ENCODE assay signal across 1 cellular context in genomic region chr4:103387508-103388011, GRCh38.
DNase-seq lines count a peak whose midpoint lies in the region; ATAC-seq, FAIRE-seq and TF ChIP-seq lines count a peak whose summit lies in the region.
"Not testable (repeated sequence)": the region's sequence is repeated elsewhere in the genome, so short reads cannot be mapped to it uniquely, and the experiment has no call there.

No MANE protein-coding gene starts in this region.

- CTCF ChIA-PET in HepG2 (lab: Yijun Ruan, JAX; ENCODE audit: low intra/inter-chr PET ratio, low total read pairs): not testable (repeated sequence)

- BruUV-seq in HepG2 (replicated peaks; lab: Mats Ljungman, UMichigan): not testable (repeated sequence)

- TF ChIP-seq POLR2A in HepG2 (IDR thresholded peaks at IDR 0.05; ENCODE audit: insufficient read depth in 1 of 2, low read depth in 2 of 2, low read length in 2 of 2): not testable (repeated sequence)

- not testable (repeated sequence) for TF ChIP-seq CTCF in HepG2 (CRISPR knock-in tag; IDR thresholded peaks at IDR 0.05)

- not testable (repeated sequence) for H4K20me1 ChIP-seq in HepG2 (ENCODE audit: insufficient read depth, low read length)

- in situ Hi-C loops in HepG2 (cut with HindIII; ENCODE audit: extremely low pct_ligation_motif_present, low pct_unique_long_range_greater_than_20kb): not testable (repeated sequence)

- not testable (repeated sequence) for H3K4me2 ChIP-seq in HepG2 (ENCODE audit: low read depth, low read length)

- not testable (repeated sequence) for H3K9me3 ChIP-seq in HepG2 (ENCODE audit: low read length)

- H3K27me3 ChIP-seq in HepG2 (ENCODE audit: control insufficient read depth in 1 of 2, insufficient read depth in 2 of 2, low read length in 2 of 2): not testable (repeated sequence)

- not testable (repeated sequence) for H2AFZ ChIP-seq in HepG2 (ENCODE audit: low read length)

- TF ChIP-seq RAD21 in HepG2 (CRISPR knock-in tag; IDR thresholded peaks at IDR 0.05): not testable (repeated sequence)

- not testable (repeated sequence) for ATAC-seq in HepG2

- not testable (repeated sequence) for H3K4me3 ChIP-seq in HepG2 (replicated peaks in 1 of 3; ENCODE audit: insufficient read depth in 1 of 3, low read depth in 2 of 3, low read length in 3 of 3)

- peak; percentile 3 for DNase-seq in HepG2 (ENCODE audit: low spot score)

- H3K36me3 ChIP-seq in HepG2 (replicated peaks in 1 of 2; ENCODE audit: control insufficient read depth in 1 of 2, insufficient read depth in 2 of 2, low read length in 2 of 2): not testable (repeated sequence)

- not testable (repeated sequence) for H3K79me2 ChIP-seq in HepG2 (ENCODE audit: insufficient read depth, low read length)

- WGBS in HepG2 (ENCODE audit: low lambda C conversion rate): 11% methylated on average over 1 of the region's 1 CpG

- not testable (repeated sequence) for H3K9ac ChIP-seq in HepG2 (ENCODE audit: insufficient read depth, low read depth, low read length)

- TF ChIP-seq EP300 in HepG2 (IDR thresholded peaks at IDR 0.05; ENCODE audit: low read depth in 2 of 2, low read length in 2 of 2); HepG2 (CRISPR knock-in tag; IDR thresholded peaks at IDR 0.05; ENCODE audit: borderline replicate concordance): not testable (repeated sequence)

- H3K27ac ChIP-seq in HepG2 (ENCODE audit: extremely low read length, insufficient read depth, low read length): not testable (repeated sequence)

- POLR2A ChIA-PET in HepG2 (lab: Yijun Ruan, JAX): not testable (repeated sequence)

- FAIRE-seq in HepG2 (lab: Jason Lieb, UNC): not testable (repeated sequence)

- H3K4me1 ChIP-seq in HepG2 (ENCODE audit: insufficient read depth, low read length): not testable (repeated sequence)

- intact Hi-C loops in HepG2 (cut with micrococcal nuclease; ENCODE audit: unreplicated experiment): not testable (repeated sequence)

TF ChIP-seq in HepG2, 621 proteins besides CTCF, POLR2A, EP300 and RAD21 (continues in another document):
- TF ChIP-seq NCOA2 (CRISPR knock-in tag; IDR thresholded peaks at IDR 0.05): peak; percentile 52
- 0 out of 2 replicates have a peak, but pooled peaks have one; percentile 11 for TF ChIP-seq HNF4A (CRISPR knock-in tag; IDR thresholded peaks at IDR 0.05)
- TF ChIP-seq ARID5B (CRISPR knock-in tag; IDR thresholded peaks at IDR 0.05): peak; percentile 84
- peak; percentile 17; the same call in 1 of the 2 replicates for TF ChIP-seq AHDC1 (CRISPR knock-in tag; IDR thresholded peaks at IDR 0.05; ENCODE audit: borderline replicate concordance)
- TF ChIP-seq SOX6, SOX13 (IDR thresholded peaks at IDR 0.05): not testable (repeated sequence)
- TF ChIP-seq SOX6 (CRISPR knock-in tag; IDR thresholded peaks at IDR 0.05): peak; percentile 73; the same call in 1 of the 2 replicates
- peak; percentile 37; the same call in 1 of the 2 replicates for TF ChIP-seq ZNF503 (CRISPR knock-in tag; IDR thresholded peaks at IDR 0.05)
- TF ChIP-seq ZNF362 (CRISPR knock-in tag; IDR thresholded peaks at IDR 0.05; ENCODE audit: borderline replicate concordance): peak; percentile 87
- 0 out of 2 replicates have a peak, but pooled peaks have one; percentile 23 for TF ChIP-seq CEBPG (CRISPR knock-in tag; IDR thresholded peaks at IDR 0.05)
- TF ChIP-seq SOX13 (CRISPR knock-in tag; conservative IDR thresholded peaks at IDR 0.05 in 1 of 2, IDR thresholded peaks at IDR 0.05 in 1 of 2): peak in 1 of 2 experiments; percentile 75; a peak in 2 of 4 replicates
- peak; percentile 40; the same call in 1 of the 2 replicates for TF ChIP-seq SOX5 (CRISPR knock-in tag; IDR thresholded peaks at IDR 0.05; ENCODE audit: borderline replicate concordance)
- TF ChIP-seq FOXA3 (CRISPR knock-in tag; IDR thresholded peaks at IDR 0.05): peak; percentile 59
- TF ChIP-seq RARA (CRISPR knock-in tag; IDR thresholded peaks at IDR 0.05): 0 out of 2 replicates have a peak, but pooled peaks have one; percentile 7
